27 cellular contexts compared by ENCODE assay signal in genomic region chr16:19960183-19960582, GRCh38.
"Had no signal": no experiment of that assay in that cellular context is flagged by ENCODE, and none has a peak within 500 bp of the region (broad histone marks: within the 10 kb centered on the region; RNA-seq: fewer than 3 reads in every experiment).

No MANE protein-coding gene starts in this region.

- H3K9me3 Mint-ChIP-seq: activated CD4-positive, alpha-beta memory T cell treated with anti-CD3 and anti-CD28 coated beads, Interleukin-2, amount 10 ng/mL, durations not matched to agents 7 days and 5 days; activated CD4-positive, alpha-beta T cell treated with anti-CD3 and anti-CD28 coated beads, Interleukin-2, amount 10 ng/mL, durations not matched to agents 7 days and 5 days; activated naive CD4-positive, alpha-beta T cell treated with anti-CD3 and anti-CD28 coated beads, Interleukin-2, amount 10 ng/mL, durations not matched to agents 7 days and 5 days; activated naive CD8-positive, alpha-beta T cell treated with anti-CD3 and anti-CD28 coated beads, Interleukin-2, amount 10 ng/mL, durations not matched to agents 7 days and 5 days; activated T-cell treated with anti-CD3 and anti-CD28 coated beads, Interleukin-2, amount 50 U/mL, for 24 hours; activated T-cell treated with anti-CD3 and anti-CD28 coated beads, Interleukin-2, amount 50 U/mL, for 72 hours; brain; endodermal cell had no signal

- H3K36me3 Mint-ChIP-seq: activated naive CD4-positive, alpha-beta T cell treated with anti-CD3 and anti-CD28 coated beads, Interleukin-2, amount 10 ng/mL, durations not matched to agents 7 days and 5 days; activated naive CD4-positive, alpha-beta T cell treated with anti-CD3 and anti-CD28 coated beads, Interleukin-2, amount 50 U/mL, for 72 hours; activated naive CD8-positive, alpha-beta T cell treated with anti-CD3 and anti-CD28 coated beads, Interleukin-2, amount 10 ng/mL, durations not matched to agents 7 days and 5 days; brain had no signal

- H3K4me1 Mint-ChIP-seq: activated CD4-positive, alpha-beta memory T cell treated with anti-CD3 and anti-CD28 coated beads, Interleukin-2, amount 10 ng/mL, durations not matched to agents 7 days and 5 days; activated CD4-positive, alpha-beta T cell treated with anti-CD3 and anti-CD28 coated beads, Interleukin-2, amount 10 ng/mL, durations not matched to agents 7 days and 5 days; activated naive CD4-positive, alpha-beta T cell treated with anti-CD3 and anti-CD28 coated beads, Interleukin-2, amount 10 ng/mL, durations not matched to agents 7 days and 5 days; activated naive CD8-positive, alpha-beta T cell treated with anti-CD3 and anti-CD28 coated beads, Interleukin-2, amount 10 ng/mL, durations not matched to agents 7 days and 5 days; brain; endodermal cell had no signal

- H3K9me3 ChIP-seq: ascending aorta, breast epithelium, colonic mucosa, heart left ventricle had no signal

- H3K27ac Mint-ChIP-seq: activated CD4-positive, alpha-beta memory T cell treated with anti-CD3 and anti-CD28 coated beads, Interleukin-2, amount 10 ng/mL, durations not matched to agents 7 days and 5 days; activated CD4-positive, alpha-beta T cell treated with anti-CD3 and anti-CD28 coated beads, Interleukin-2, amount 10 ng/mL, durations not matched to agents 7 days and 5 days; activated naive CD4-positive, alpha-beta T cell treated with anti-CD3 and anti-CD28 coated beads, Interleukin-2, amount 10 ng/mL, durations not matched to agents 7 days and 5 days; activated naive CD4-positive, alpha-beta T cell treated with anti-CD3 and anti-CD28 coated beads, Interleukin-2, amount 50 U/mL, for 72 hours; activated naive CD8-positive, alpha-beta T cell treated with anti-CD3 and anti-CD28 coated beads, Interleukin-2, amount 10 ng/mL, durations not matched to agents 7 days and 5 days; activated T-cell treated with anti-CD3 and anti-CD28 coated beads, Interleukin-2, amount 50 U/mL, for 24 hours; activated T-cell treated with anti-CD3 and anti-CD28 coated beads, Interleukin-2, amount 50 U/mL, for 72 hours; brain; endodermal cell had no signal

- ATAC-seq: activated naive CD4-positive, alpha-beta T cell treated with anti-CD3 and anti-CD28 coated beads, Interleukin-2, amount 50 U/mL, for 72 hours; activated T-cell treated with anti-CD3 and anti-CD28 coated beads, Interleukin-2, amount 50 U/mL, for 72 hours; esophagus mucosa; heart left ventricle had no signal

- H3K4me3 Mint-ChIP-seq: activated CD4-positive, alpha-beta memory T cell treated with anti-CD3 and anti-CD28 coated beads, Interleukin-2, amount 10 ng/mL, durations not matched to agents 7 days and 5 days; activated CD4-positive, alpha-beta T cell treated with anti-CD3 and anti-CD28 coated beads, Interleukin-2, amount 10 ng/mL, durations not matched to agents 7 days and 5 days; activated naive CD4-positive, alpha-beta T cell treated with anti-CD3 and anti-CD28 coated beads, Interleukin-2, amount 10 ng/mL, durations not matched to agents 7 days and 5 days; activated naive CD8-positive, alpha-beta T cell treated with anti-CD3 and anti-CD28 coated beads, Interleukin-2, amount 10 ng/mL, durations not matched to agents 7 days and 5 days; activated T-cell treated with anti-CD3 and anti-CD28 coated beads, Interleukin-2, amount 50 U/mL, for 24 hours; activated T-cell treated with anti-CD3 and anti-CD28 coated beads, Interleukin-2, amount 50 U/mL, for 72 hours; brain; endodermal cell had no signal

- H3K4me1 ChIP-seq: ascending aorta, breast epithelium, colonic mucosa, heart left ventricle had no signal

- H3K27me3 ChIP-seq: ascending aorta, breast epithelium, cardiac muscle cell, colonic mucosa had no signal

- H3K27me3 Mint-ChIP-seq: activated CD4-positive, alpha-beta memory T cell treated with anti-CD3 and anti-CD28 coated beads, Interleukin-2, amount 10 ng/mL, durations not matched to agents 7 days and 5 days; activated naive CD4-positive, alpha-beta T cell treated with anti-CD3 and anti-CD28 coated beads, Interleukin-2, amount 10 ng/mL, durations not matched to agents 7 days and 5 days; activated naive CD8-positive, alpha-beta T cell treated with anti-CD3 and anti-CD28 coated beads, Interleukin-2, amount 10 ng/mL, durations not matched to agents 7 days and 5 days had no signal

- DNase-seq: activated CD4-positive, alpha-beta memory T cell treated with anti-CD3 and anti-CD28 coated beads, Interleukin-2, amount 10 ng/mL, durations not matched to agents 7 days and 5 days; activated CD4-positive, alpha-beta T cell treated with anti-CD3 and anti-CD28 coated beads for 1 hour; activated CD4-positive, alpha-beta T cell treated with anti-CD3 and anti-CD28 coated beads for 4 hours; activated CD4-positive, alpha-beta T cell treated with anti-CD3 and anti-CD28 coated beads, Interleukin-2, amount 10 ng/mL, durations not matched to agents 7 days and 5 days; activated CD4-positive, alpha-beta T cell treated with anti-CD3 and anti-CD28 coated beads, Interleukin-2, amount 50 U/mL, for 4 hours; activated CD8-positive, alpha-beta memory T cell treated with anti-CD3 and anti-CD28 coated beads, Interleukin-2, amount 50 U/mL, for 48 hours; activated gamma-delta T cell; activated naive CD4-positive, alpha-beta T cell; activated naive CD4-positive, alpha-beta T cell treated with anti-CD3 and anti-CD28 coated beads, Interleukin-2, amount 10 ng/mL, durations not matched to agents 7 days and 5 days; activated naive CD8-positive, alpha-beta T cell treated with anti-CD3 and anti-CD28 coated beads, Interleukin-2, amount 10 ng/mL, durations not matched to agents 7 days and 5 days; activated T-cell treated with anti-CD3 and anti-CD28 coated beads for 4 hours; activated T-cell treated with anti-CD3 and anti-CD28 coated beads, Interleukin-2, amount 50 U/mL, for 24 hours; activated T-cell treated with anti-CD3 and anti-CD28 coated beads, Interleukin-2, amount 50 U/mL, for 72 hours; central memory CD4-positive, alpha-beta T cell; cerebellar nuclear complex; colonic mucosa; effector memory CD4-positive, alpha-beta T cell; foreskin fibroblast; heart left ventricle; T-helper 2 cell had no signal

- H3K36me3 ChIP-seq: ascending aorta, breast epithelium, cardiac muscle cell, colonic mucosa, heart left ventricle had no signal

- H3K27ac ChIP-seq: ascending aorta, breast epithelium, cardiac muscle cell, colonic mucosa, heart left ventricle had no signal

- H3K4me3 ChIP-seq: ascending aorta, breast epithelium, cardiac muscle cell, colonic mucosa, heart left ventricle had no signal
